Comparison of ENCODE assay signal across 15 cellular contexts in genomic region chr19:34178276-34178614, GRCh38. TPM values are rescaled to one million over a fixed set of nuclear protein-coding genes. Genes with fewer than 3 reads are reported as not detected.
DNase-seq lines count a peak whose midpoint lies in the region; ATAC-seq, FAIRE-seq and TF ChIP-seq lines count a peak whose summit lies in the region.
"Had no signal": no experiment of that assay in that cellular context is flagged by ENCODE, and none has a peak within 500 bp of the region (broad histone marks: within the 10 kb centered on the region; RNA-seq: fewer than 3 reads in every experiment).

No MANE protein-coding gene starts in this region.

- H3K4me1 Mint-ChIP-seq in T-helper 2 cell treated with Interferon-gamma antibody and Interleukin-4, amounts not matched to agents 5 μg/mL and 100 μg/mL, for 36 hours (ENCODE audit: low read depth): peaks cover 51% of the 10 kb centered on the region

- peak overlapping the region; percentile 31 for H3K4me3 Mint-ChIP-seq in T-helper 2 cell treated with Interferon-gamma antibody and Interleukin-4, amounts not matched to agents 5 μg/mL and 100 μg/mL, for 36 hours

- H3K9me3 Mint-ChIP-seq in T-helper 2 cell treated with Interferon-gamma antibody and Interleukin-4, amounts not matched to agents 5 μg/mL and 100 μg/mL, for 36 hours: no peaks in the 10 kb centered on the region
- H3K9me3 Mint-ChIP-seq: WTC11 had no signal

- peaks cover 45% of the 10 kb centered on the region for H3K36me3 Mint-ChIP-seq in T-helper 2 cell treated with Interferon-gamma antibody and Interleukin-4, amounts not matched to agents 5 μg/mL and 100 μg/mL, for 36 hours (ENCODE audit: low read depth)

- H3K4me1 ChIP-seq in left ventricle myocardium inferior: peaks cover 99% of the 10 kb centered on the region
- H3K4me1 ChIP-seq in heart left ventricle: peaks cover 32 to 100% (median 88%) of the 10 kb centered on the region in 12 donors
- H3K4me1 ChIP-seq in keratinocyte (ENCODE audit: control insufficient read depth, extremely low read depth, insufficient read depth, low read length): peaks cover 39% of the 10 kb centered on the region

- 59 to 66% (median 63%) methylated on average over 2 of the region's 2 CpGs for WGBS in heart left ventricle, 4 donors

- peaks cover 99% of the 10 kb centered on the region for H3K79me2 ChIP-seq in keratinocyte (ENCODE audit: control insufficient read depth, insufficient read depth, low read length)

- H3K4me2 ChIP-seq in keratinocyte (ENCODE audit: control insufficient read depth, extremely low read depth, insufficient read depth, low read depth, low read length): peak overlapping the region; percentile 31
- H3K4me2 ChIP-seq: KMS-11 had no signal

- no peak for TF ChIP-seq POLR2A in heart left ventricle (IDR thresholded peaks at IDR 0.05)

- intact Hi-C loops in left ventricle myocardium inferior (cut with micrococcal nuclease): no loop called here
- intact Hi-C loops in heart left ventricle (cut with DNase I): no loop called here

- peaks cover 14% of the 10 kb centered on the region for H4K20me1 ChIP-seq in keratinocyte (ENCODE audit: control insufficient read depth, extremely low read depth, insufficient read depth, low read length)

- H3K9ac ChIP-seq in keratinocyte (ENCODE audit: control insufficient read depth, extremely low read depth, insufficient read depth, low read length): no peak overlapping the region
- H3K9ac ChIP-seq: KMS-11 had no signal

- peaks cover 3% of the 10 kb centered on the region for H3K9me1 ChIP-seq in keratinocyte (ENCODE audit: control insufficient read depth, extremely low read depth, insufficient read depth, low read length)

- no peaks in the 10 kb centered on the region for H3K9me3 ChIP-seq in left ventricle myocardium inferior (replicated peaks)
- no peaks in the 10 kb centered on the region for H3K9me3 ChIP-seq in heart left ventricle
- H3K9me3 ChIP-seq in keratinocyte (ENCODE audit: control insufficient read depth, low read depth, low read length): no peaks in the 10 kb centered on the region
- H3K9me3 ChIP-seq: transverse colon had no signal

- no peak for DNase-seq in left ventricle myocardium inferior
- DNase-seq in heart left ventricle: no peak
- no peak for DNase-seq in T-helper 2 cell treated with Interferon-gamma antibody and Interleukin-4, amounts not matched to agents 5 μg/mL and 100 μg/mL, for 36 hours (ENCODE audit: low spot score)
- DNase-seq in keratinocyte (ENCODE audit: low read depth, low spot score): no peak
- DNase-seq in NCI-H1930 (lab: John Stamatoyannopoulos, UW): no peak
- DNase-seq in DMS79 (lab: John Stamatoyannopoulos, UW): no peak
- no peak for DNase-seq in medulla oblongata (ENCODE audit: extremely low spot score)
- DNase-seq: amniotic stem cell, midbrain, NCI-H2171 treated with DMSO at 0.1 percent for 48 hours, right cardiac atrium, transverse colon had no signal

- no peak overlapping the region for H3K27ac ChIP-seq in left ventricle myocardium inferior (replicated peaks)
- no peak overlapping the region for H3K27ac ChIP-seq in heart left ventricle
- H3K27ac ChIP-seq in keratinocyte (ENCODE audit: control insufficient read depth, insufficient read depth, low read length): no peak overlapping the region
- H3K27ac ChIP-seq: KMS-11 had no signal

- ATAC-seq in heart left ventricle: no peak
- no peak for ATAC-seq in HG03045 (IDR thresholded peaks at IDR 0.05; ENCODE audit: unreplicated experiment)
- ATAC-seq: right cardiac atrium, WTC11 had no signal

- no peak for TF ChIP-seq CTCF in left ventricle myocardium inferior (IDR thresholded peaks at IDR 0.05; ENCODE audit: borderline replicate concordance)
- no peak for TF ChIP-seq CTCF in heart left ventricle (IDR thresholded peaks at IDR 0.05)
- no peak for TF ChIP-seq CTCF in keratinocyte (optimal IDR thresholded peaks at IDR 0.05 in 1 of 3, IDR thresholded peaks at IDR 0.05 in 1 of 3, conservative IDR thresholded peaks at IDR 0.05 in 1 of 3; ENCODE audit: extremely low read depth in 1 of 3, insufficient read depth in 2 of 3, low read length in 3 of 3)

- H3K27me3 ChIP-seq in left ventricle myocardium inferior (ENCODE audit: low read depth): no peaks in the 10 kb centered on the region
- H3K27me3 ChIP-seq in heart left ventricle: no peaks in the 10 kb centered on the region
- H3K27me3 ChIP-seq in keratinocyte (ENCODE audit: control insufficient read depth, extremely low read depth, insufficient read depth, low read length): no peaks in the 10 kb centered on the region
- H3K27me3 ChIP-seq: transverse colon had no signal

- no peak for FAIRE-seq in keratinocyte (lab: Jason Lieb, UNC)

- H3K27me3 Mint-ChIP-seq in T-helper 2 cell treated with Interferon-gamma antibody and Interleukin-4, amounts not matched to agents 5 μg/mL and 100 μg/mL, for 36 hours (ENCODE audit: low read depth): no peaks in the 10 kb centered on the region

- H3K36me3 ChIP-seq in left ventricle myocardium inferior: peaks cover 3% of the 10 kb centered on the region
- peaks cover 0 to 18% (median 5%) of the 10 kb centered on the region in 9 donors for H3K36me3 ChIP-seq in heart left ventricle
- peaks cover 2 to 3% of the 10 kb centered on the region in 2 experiments for H3K36me3 ChIP-seq in keratinocyte (ENCODE audit: control insufficient read depth in 2 of 2, extremely low read depth in 1 of 2, insufficient read depth in 2 of 2, low read length in 2 of 2)
- H3K36me3 ChIP-seq: transverse colon had no signal

- dilution Hi-C loops in keratinocyte (cut with MboI; ENCODE audit: extremely low pct_ligation_motif_present, low sequenced_read_pairs): no loop called here

- H3K27ac Mint-ChIP-seq in T-helper 2 cell treated with Interferon-gamma antibody and Interleukin-4, amounts not matched to agents 5 μg/mL and 100 μg/mL, for 36 hours: no peak overlapping the region

- H2AFZ ChIP-seq in keratinocyte (ENCODE audit: control insufficient read depth, low read length): no peak overlapping the region

- H3K4me3 ChIP-seq in left ventricle myocardium inferior (peak overlapping the region; percentile 97), heart left ventricle (peak overlapping the region in 1 of 12 donors; percentile 14), keratinocyte (ENCODE audit: control insufficient read depth in 2 of 3, extremely low read depth in 1 of 3, insufficient read depth in 2 of 3, low read depth in 1 of 3, low read length in 3 of 3) (no peak overlapping the region)

RNA-seq across cellular contexts. Expression of gene LSM14A, which starts 5.9 kb away (rescaled TPM):
- 65.4 TPM for total RNA-seq in left ventricle myocardium inferior
- 10 to 100 TPM; 39.8 to 86.8 (median 70.5) TPM for total RNA-seq in heart left ventricle
- 100 to 1,000 TPM in 1 of 2 donors, 10 to 100 TPM in 1; 34.6 to 109 TPM for polyA plus RNA-seq in heart left ventricle
- polyA plus RNA-seq in keratinocyte: 77.8 to 103 TPM (median 78.4 TPM) in 3 replicates
- 101 TPM for polyA plus RNA-seq in keratinocyte (2011; ENCODE audit: low read depth)
- polyA plus RNA-seq in keratinocyte (2011; cell fraction: cytosol; rRNA removed): 62.1 and 94.2 TPM in 2 replicates
- polyA plus RNA-seq in keratinocyte (2011; cell fraction: nucleus; rRNA removed): 50.3 and 52.6 TPM in 2 replicates
- 64.6 and 90.1 TPM in 2 replicates for polyA plus RNA-seq in keratinocyte (2012; ENCODE audit: low replicate concordance)
- 77.1 to 125 TPM (median 119 TPM) in 3 replicates for polyA minus RNA-seq in keratinocyte
- 81.9 TPM for polyA minus RNA-seq in keratinocyte (2011; cell fraction: cytosol; rRNA and poly(A)+ RNA removed)
- polyA minus RNA-seq in keratinocyte (2011; cell fraction: nucleus; rRNA and poly(A)+ RNA removed): 39.0 and 56.3 TPM in 2 replicates
